Comparison of ENCODE assay signal across 31 cellular contexts in genomic region chr11:117631336-117632090, GRCh38.
A peak's percentile ranks its signal among the peaks of the same experiment; 100 is the strongest.
DNase-seq lines count a peak whose midpoint lies in the region; ATAC-seq, FAIRE-seq and TF ChIP-seq lines count a peak whose summit lies in the region.
"Had no signal": no experiment of that assay in that cellular context is flagged by ENCODE, and none has a peak within 500 bp of the region (broad histone marks: within the 10 kb centered on the region; RNA-seq: fewer than 3 reads in every experiment).

No MANE protein-coding gene starts in this region.

- no peaks in the 10 kb centered on the region for H3K9me2 ChIP-seq in HCT116 (ENCODE audit: insufficient read depth)

- no peak overlapping the region; the same call in 1 of the 2 replicates for H4K8ac ChIP-seq in H1 (ENCODE audit: extremely low read depth, insufficient read depth, low read length)

- H3K18ac ChIP-seq in H1 (ENCODE audit: extremely low read depth, low read length) = no peak overlapping the region

- no peak for TF ChIP-seq EP300 in H1 (IDR thresholded peaks at IDR 0.05; ENCODE audit: borderline replicate concordance in 1 of 2, low read depth in 2 of 2, low read length in 2 of 2)

- H2BK12ac ChIP-seq in H1 (ENCODE audit: low read depth, low read length) = no peak overlapping the region

- intact Hi-C loops in HCT116 (cut with micrococcal nuclease) = no loop called here
- intact Hi-C loops in posterior vena cava (cut with DNase I) = no loop called here

- H3K79me1 ChIP-seq in H1 (ENCODE audit: low read depth, low read length) = no peaks in the 10 kb centered on the region

- 91% methylated on average over 9 of the region's 9 CpGs; no CpG with 5 or more reads in 1 of the 2 experiments for WGBS in H1 (ENCODE audit: extremely low coverage in 1 of 2, insufficient coverage in 1 of 2, insufficient read length in 1 of 2, insufficient replicate concordance in 2 of 2, low coverage in 1 of 2, low lambda C conversion rate in 2 of 2, missing lambda C conversion rate in 1 of 2), 2 experiments

- H2AFZ ChIP-seq in HCT116 (ENCODE audit: low read depth, low read length, poor library complexity, severe bottlenecking) (no peak overlapping the region), H1 (ENCODE audit: low read length) (no peak overlapping the region)
- H2AFZ ChIP-seq: parathyroid adenoma had no signal

- TF ChIP-seq CTCF in HCT116 (IDR thresholded peaks at IDR 0.05 in 2 of 3, conservative IDR thresholded peaks at IDR 0.05 in 1 of 3; ENCODE audit: borderline replicate concordance in 1 of 3, insufficient read depth in 1 of 3, low read depth in 2 of 3, low read length in 2 of 3) (no peak), H1 (IDR thresholded peaks at IDR 0.05; ENCODE audit: control extremely low read depth in 1 of 3, insufficient read depth in 1 of 3, low read depth in 1 of 3, low read length in 3 of 3) (peak in 2 of 3 experiments; percentile 1 to 5; a peak in 1 of 4 replicates)

- no peak overlapping the region for H4K5ac ChIP-seq in H1 (ENCODE audit: insufficient read length, low read depth, low read length)

- DNase-seq in HCT116 (ENCODE audit: low read depth, low spot score) = no peak
- DNase-seq in H1 (ENCODE audit: low read depth in 1 of 2, low spot score in 2 of 2) = no peak
- peak; percentile 57 for DNase-seq in posterior vena cava (ENCODE audit: low spot score)
- no peak for DNase-seq in AG08396 (ENCODE audit: low spot score)
- DNase-seq in NCI-H1092 treated with DMSO at 0.1 percent for 48 hours (lab: John Stamatoyannopoulos, UW) = no peak
- DNase-seq in GM19239 (ENCODE audit: insufficient read length, low spot score) = no peak
- DNase-seq: activated CD4-positive, alpha-beta memory T cell treated with anti-CD3 and anti-CD28 coated beads, Interleukin-2, amount 10 ng/mL, durations not matched to agents 7 days and 5 days; activated CD4-positive, alpha-beta T cell treated with anti-CD3 and anti-CD28 coated beads for 1 hour; activated CD8-positive, alpha-beta memory T cell treated with anti-CD3 and anti-CD28 coated beads, Interleukin-2, amount 50 U/mL, for 4 hours; activated naive CD4-positive, alpha-beta T cell; cerebellar nuclear complex; EL; left ventricle myocardium superior; mesendoderm; NCI-H1092; NCI-H1694 treated with DMSO at 0.1 percent for 48 hours; NCI-H2171 treated with DMSO at 0.1 percent for 48 hours; NCI-H510A; stimulated activated CD4-positive, alpha-beta T cell treated with anti-CD3 and anti-CD28 coated beads, Interleukin-1b, Interleukin-23, amount 100 ng/mL, for 48 hours; stomach; T-helper 2 cell; transverse colon had no signal

- H2BK20ac ChIP-seq in H1 (ENCODE audit: low read length) = no peak overlapping the region

- no peak for TF ChIP-seq POLR2A in HCT116 (IDR thresholded peaks at IDR 0.05; ENCODE audit: borderline replicate concordance, extremely low read depth, insufficient read depth, insufficient read length)
- no peak for TF ChIP-seq POLR2A in H1 (IDR thresholded peaks at IDR 0.05; ENCODE audit: control extremely low read depth in 1 of 2, low read depth in 2 of 2, low read length in 2 of 2)

- H3K23ac ChIP-seq in H1 (ENCODE audit: insufficient read length) = no peak overlapping the region

- no peaks in the 10 kb centered on the region for H3K79me2 ChIP-seq in HCT116 (ENCODE audit: insufficient read depth, low read length)
- no peaks in the 10 kb centered on the region for H3K79me2 ChIP-seq in H1 (ENCODE audit: control insufficient read depth in 1 of 2, insufficient read depth in 2 of 2, low read length in 2 of 2)
- H3K79me2 ChIP-seq: parathyroid adenoma had no signal

- H4K91ac ChIP-seq in H1 (replicated peaks; ENCODE audit: insufficient read length, low read length) = no peak overlapping the region

- no peak overlapping the region for H3K4me3 ChIP-seq in HCT116 (replicated peaks in 1 of 2; ENCODE audit: low read depth in 1 of 2, low read length in 2 of 2)
- no peak overlapping the region for H3K4me3 ChIP-seq in H1 (ENCODE audit: extremely low read depth in 1 of 4, insufficient read depth in 2 of 4, low read depth in 3 of 4, low read length in 4 of 4)
- H3K4me3 ChIP-seq: BLaER1, right atrium auricular region, SK-N-MC, smooth muscle cell, stomach, transverse colon had no signal

- no peak for TF ChIP-seq RAD21 in HCT116 (IDR thresholded peaks at IDR 0.05; ENCODE audit: low read depth)
- 0 out of 4 replicates have a peak, but pooled peaks of 1 of the 2 experiments have one; percentile 8 for TF ChIP-seq RAD21 in H1 (IDR thresholded peaks at IDR 0.05 in 1 of 2, conservative IDR thresholded peaks at IDR 0.05 in 1 of 2; ENCODE audit: low read depth in 2 of 2, low read length in 2 of 2)

- no peak overlapping the region for H3K4ac ChIP-seq in H1 (replicated peaks; ENCODE audit: insufficient read length, low read depth, low read length)

- H2BK5ac ChIP-seq in H1 (ENCODE audit: low read depth, low read length) = no peak overlapping the region

- H2BK120ac ChIP-seq in H1 (replicated peaks; ENCODE audit: low read depth, low read length) = no peak overlapping the region

- no peak overlapping the region for H3K27ac ChIP-seq in HCT116 (ENCODE audit: low read depth, low read length)
- no peak overlapping the region for H3K27ac ChIP-seq in H1 (ENCODE audit: low read depth, low read length)
- H3K27ac ChIP-seq: BLaER1, epithelial cell of prostate, parathyroid adenoma, SK-N-MC, stomach, transverse colon had no signal

- H3K23me2 ChIP-seq in H1 (ENCODE audit: low read depth, low read length) = peaks cover 2% of the 10 kb centered on the region; the same call in 1 of the 2 replicates

- FAIRE-seq in H1 (lab: Jason Lieb, UNC) (no peak), GM19239 (lab: Jason Lieb, UNC) (no peak)
- FAIRE-seq: islet of Langerhans had no signal

- H2AK5ac ChIP-seq in H1 (ENCODE audit: low read depth, low read length) = no peak overlapping the region

- no peak overlapping the region for H3K9ac ChIP-seq in HCT116 (ENCODE audit: low read length)
- no peak overlapping the region for H3K9ac ChIP-seq in H1 (replicated peaks in 1 of 4; ENCODE audit: extremely low read depth in 1 of 4, low read depth in 3 of 4, low read length in 3 of 4)
- H3K9ac ChIP-seq: BLaER1, parathyroid adenoma had no signal

- POLR2A ChIA-PET in HCT116 (lab: Charles Lee) = no interaction called here
- POLR2A ChIA-PET in H1 (lab: Charles Lee; ENCODE audit: partially characterized antibody) = interaction anchor here (0.6 kb wide), 1 partner anchor 224 kb away, joined by 3 read pairs; no protein-coding TSS in a partner anchor

- no TSS peak for BruUV-seq in HCT116 (replicated peaks; lab: Mats Ljungman, UMichigan)

- H4K20me1 ChIP-seq in HCT116 (ENCODE audit: insufficient read depth) (no peaks in the 10 kb centered on the region), H1 (replicated peaks in 1 of 2; ENCODE audit: control insufficient read depth in 1 of 2, insufficient read depth in 2 of 2, low read length in 2 of 2) (no peaks in the 10 kb centered on the region)
- H4K20me1 ChIP-seq: BLaER1 had no signal

- H3K9me3 ChIP-seq in HCT116 (ENCODE audit: control insufficient read depth in 1 of 2, insufficient read depth in 1 of 2, low read depth in 1 of 2, low read length in 2 of 2) (no peaks in the 10 kb centered on the region), H1 (ENCODE audit: insufficient read depth in 2 of 2, low read depth in 1 of 2, low read length in 1 of 2) (no peaks in the 10 kb centered on the region)
- H3K9me3 ChIP-seq: BLaER1, right atrium auricular region, stomach, transverse colon had no signal

- no peak overlapping the region for H3K14ac ChIP-seq in H1 (ENCODE audit: insufficient read length)

- H3K36me3 ChIP-seq in HCT116 (ENCODE audit: control insufficient read depth in 1 of 2, insufficient read depth in 2 of 2, low read length in 2 of 2) (no peaks in the 10 kb centered on the region), H1 (ENCODE audit: control insufficient read depth in 2 of 4, insufficient read depth in 4 of 4, low read length in 3 of 4) (no peaks in the 10 kb centered on the region)
- H3K36me3 ChIP-seq: BLaER1, right atrium auricular region, stomach, transverse colon had no signal

- H3K27me3 ChIP-seq in HCT116 (ENCODE audit: insufficient read depth, low read length) = peaks cover 32% of the 10 kb centered on the region
- H3K27me3 ChIP-seq in H1 (replicated peaks in 1 of 4; ENCODE audit: control insufficient read depth in 3 of 4, extremely low read depth in 1 of 4, insufficient read depth in 3 of 4, low read length in 3 of 4) = no peaks in the 10 kb centered on the region; a peak in 1 of 7 replicates
- H3K27me3 ChIP-seq: BLaER1, right atrium auricular region, stomach, transverse colon had no signal

- H3K4me1 ChIP-seq in HCT116 (ENCODE audit: control insufficient read depth in 1 of 2, insufficient read depth in 2 of 2, low read length in 2 of 2) = no peaks in the 10 kb centered on the region
- no peaks in the 10 kb centered on the region; a peak in 1 of 7 replicates for H3K4me1 ChIP-seq in H1 (replicated peaks in 1 of 4; ENCODE audit: control insufficient read depth in 3 of 4, insufficient read depth in 4 of 4, low read length in 3 of 4)
- H3K4me1 ChIP-seq: BLaER1, parathyroid adenoma, stomach, transverse colon had no signal

- H2BK15ac ChIP-seq in H1 (ENCODE audit: low read length) = no peak overlapping the region

- ATAC-seq in HCT116 (peak; percentile 42; the same call in 1 of the 2 replicates), SK-N-SH treated with all-trans-retinoic acid at 6 μM for 48 hours (peak; percentile 37; the same call in 2 of the 3 replicates), GM21381 (IDR thresholded peaks at IDR 0.05; ENCODE audit: unreplicated experiment) (no peak)
- ATAC-seq: left ventricle myocardium superior had no signal

- H3K4me2 ChIP-seq in HCT116 (ENCODE audit: low read length) (no peak overlapping the region), H1 (ENCODE audit: insufficient read depth in 1 of 2, low read depth in 2 of 2, low read length in 2 of 2) (no peak overlapping the region)
- H3K4me2 ChIP-seq: BLaER1, smooth muscle cell had no signal

- CTCF ChIA-PET in HCT116 (lab: Charles Lee) (interaction anchor here (1.3 kb wide), 1 partner anchor 10 kb away, joined by 6 read pairs; no protein-coding TSS in a partner anchor), H1 (lab: Charles Lee; ENCODE audit: partially characterized antibody) (interaction anchor here (0.6 to 2.4 kb wide), 16 partner anchors 10 to 330 kb away, joined by 3 to 30 read pairs (median 3); no protein-coding TSS in a partner anchor)

- H3K56ac ChIP-seq in H1 (replicated peaks; ENCODE audit: insufficient read length, low read depth, low read length) = no peak overlapping the region

- RAD21 ChIA-PET in HCT116 (lab: Charles Lee; ENCODE audit: low non-redundant PET in 1 of 2, low total read pairs in 2 of 2, uncharacterized antibody in 2 of 2, unreplicated experiment in 2 of 2) = interaction anchor here in 1 of 2 experiments (0.6 kb wide), 1 partner anchor 103 kb away, joined by 3 read pairs; no protein-coding TSS in a partner anchor

TF ChIP-seq in HCT116, 20 proteins besides CTCF, POLR2A, EP300 and RAD21 (continues in another document):
- TF ChIP-seq ZNF274 (IDR thresholded peaks at IDR 0.05; ENCODE audit: low read depth, low read length) (no peak), CBX3 (IDR thresholded peaks at IDR 0.05; ENCODE audit: low read depth) (no peak)

TF ChIP-seq in SK-N-SH treated with all-trans-retinoic acid at 6 μM for 48 hours, 23 proteins besides CTCF, POLR2A, EP300 and RAD21 (continues in another document):
- TF ChIP-seq OSR1 (CRISPR knock-in tag; IDR thresholded peaks at IDR 0.05) = no peak

TF ChIP-seq in H1, 55 proteins besides CTCF, POLR2A, EP300 and RAD21:
- TF ChIP-seq KDM5A (IDR thresholded peaks at IDR 0.05; ENCODE audit: low read length) = no peak

Comparison
In these comparisons a context has a peak if more than half of its experiments do, and no peak if none do; other contexts are left out.
1. CTCF ChIP-seq: peak in H1 (2 of 3); none in HCT116 (0 of 3).
2. Of the 16 proteins assayed by ChIP-seq in both H1 and HCT116: peak only in H1: CTCF; only in HCT116: none; in both: none; in neither: 14; mixed calls (peak in some experiments, not most) for 1.